ENCODE assay signal across 2 cellular contexts in genomic region chr4:9764155-9764696, GRCh38.
TF ChIP-seq lines count a peak whose summit lies in the region.

No MANE protein-coding gene starts in this region.

TF ChIP-seq in HepG2, 621 proteins besides CTCF, POLR2A, EP300 and RAD21:
- TF ChIP-seq ZBTB40 (IDR thresholded peaks at IDR 0.05) (no peak), ZBTB40 (CRISPR knock-in tag; IDR thresholded peaks at IDR 0.05) (peak; percentile 52; the same call in 1 of the 2 replicates), ZBTB43 (CRISPR knock-in tag; conservative IDR thresholded peaks at IDR 0.05) (no peak), PRMT3 (CRISPR knock-in tag; IDR thresholded peaks at IDR 0.05; ENCODE audit: borderline replicate concordance, low read depth) (no peak)
TF ChIP-seq in HepG2: peak in this region for 1.

TF ChIP-seq in H1, 55 proteins besides CTCF, POLR2A, EP300 and RAD21:
- TF ChIP-seq SP1 (IDR thresholded peaks at IDR 0.05; ENCODE audit: low read depth, low read length) (no peak), TAF7 (optimal IDR thresholded peaks at IDR 0.05; ENCODE audit: borderline replicate concordance, low read depth, low read length) (no peak), NRF1 (IDR thresholded peaks at IDR 0.05; ENCODE audit: low read depth, low read length) (no peak), BACH1 (IDR thresholded peaks at IDR 0.05; ENCODE audit: low read length) (no peak), TEAD4 (IDR thresholded peaks at IDR 0.05; ENCODE audit: low read depth, low read length) (no peak), JUND (IDR thresholded peaks at IDR 0.05; ENCODE audit: low read length) (no peak), CBX8 (IDR thresholded peaks at IDR 0.05; ENCODE audit: borderline replicate concordance, low read depth, low read length) (no peak), SRF (IDR thresholded peaks at IDR 0.05; ENCODE audit: low read depth, low read length) (no peak)
TF ChIP-seq in H1: peak in this region for 0.
